ENCODE assay signal across 1 cellular context in the genomic region with DNA sequence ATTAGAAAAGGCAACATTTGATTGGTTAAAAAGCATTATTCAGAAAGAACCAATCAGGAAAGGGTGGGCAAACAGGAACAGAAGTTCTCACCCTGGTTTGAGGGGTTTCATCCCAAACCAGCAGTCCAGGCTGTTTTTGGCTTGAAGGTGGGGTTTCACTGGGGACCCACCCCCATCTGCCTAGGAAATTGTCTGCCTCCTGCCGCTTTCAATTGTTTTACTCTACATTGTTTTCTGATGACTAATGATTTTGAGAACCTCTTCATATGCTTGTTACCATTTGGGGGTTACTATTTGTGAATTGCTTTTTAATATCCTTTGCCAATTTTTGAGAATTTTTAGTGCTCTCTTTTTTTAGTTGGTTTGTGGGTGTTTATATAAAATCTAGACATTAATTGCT.
TF ChIP-seq lines count a peak whose summit lies in the region.

No MANE protein-coding gene starts in this region.

TF ChIP-seq in HepG2, 621 proteins besides CTCF, POLR2A, EP300 and RAD21 (continued from another document):
- TF ChIP-seq MAFF (IDR thresholded peaks at IDR 0.05; ENCODE audit: low read depth, low read length) (0 out of 2 replicates have a peak, but pooled peaks have one; percentile 37), GATAD1 (CRISPR knock-in tag; IDR thresholded peaks at IDR 0.05) (no peak)
